ENCODE assay signal across 28 cellular contexts in genomic region chr6:2716926-2717700, GRCh38.
"Had no signal": no experiment of that assay in that cellular context is flagged by ENCODE, and none has a peak within 500 bp of the region (broad histone marks: within the 10 kb centered on the region; RNA-seq: fewer than 3 reads in every experiment).

No MANE protein-coding gene starts in this region.

- H3K4me3 Mint-ChIP-seq: activated CD4-positive, alpha-beta memory T cell treated with anti-CD3 and anti-CD28 coated beads for 36 hours; activated CD4-positive, alpha-beta T cell treated with anti-CD3 and anti-CD28 coated beads for 36 hours; activated CD4-positive, alpha-beta T cell treated with anti-CD3 and anti-CD28 coated beads, Interleukin-2, amount 10 ng/mL, durations not matched to agents 24 days and 14 days; activated CD8-positive, alpha-beta memory T cell treated with anti-CD3 and anti-CD28 coated beads, Interleukin-2, amount 10 ng/mL, durations not matched to agents 7 days and 5 days; activated CD8-positive, alpha-beta T cell treated with anti-CD3 and anti-CD28 coated beads, Interleukin-2, amount 10 ng/mL, durations not matched to agents 7 days and 5 days; activated naive CD8-positive, alpha-beta T cell; activated T-helper 1 cell treated with anti-CD3 and anti-CD28 coated beads, Interleukin-12 subunit alpha, Interleukin-12 subunit beta, Interleukin-2, Interleukin-4 antibody, amounts not matched to agents 30 ng/mL and 10 ng/mL and 1 ng/mL, durations not matched to agents 14 hours and 24 hours and 36 hours; central memory CD8-positive, alpha-beta T cell; effector memory CD8-positive, alpha-beta T cell had no signal

- H3K36me3 Mint-ChIP-seq: activated CD4-positive, alpha-beta memory T cell treated with anti-CD3 and anti-CD28 coated beads for 36 hours; activated CD8-positive, alpha-beta memory T cell treated with anti-CD3 and anti-CD28 coated beads, Interleukin-2, amount 10 ng/mL, durations not matched to agents 7 days and 5 days had no signal

- H3K9me3 Mint-ChIP-seq: central memory CD8-positive, alpha-beta T cell; effector memory CD8-positive, alpha-beta T cell had no signal

- H3K27me3 Mint-ChIP-seq: activated naive CD8-positive, alpha-beta T cell had no signal

- H3K27me3 ChIP-seq: brain microvascular endothelial cell, heart left ventricle had no signal

- H3K27ac ChIP-seq: brain microvascular endothelial cell, epithelial cell of prostate, heart left ventricle had no signal

- H3K4me1 Mint-ChIP-seq: activated CD4-positive, alpha-beta T cell treated with anti-CD3 and anti-CD28 coated beads, Interleukin-2, amount 10 ng/mL, durations not matched to agents 24 days and 14 days; activated CD8-positive, alpha-beta memory T cell treated with anti-CD3 and anti-CD28 coated beads, Interleukin-2, amount 10 ng/mL, durations not matched to agents 7 days and 5 days; central memory CD8-positive, alpha-beta T cell had no signal

- H3K4me3 ChIP-seq: heart left ventricle had no signal

- DNase-seq: activated CD4-positive, alpha-beta memory T cell treated with anti-CD3 and anti-CD28 coated beads for 36 hours; activated CD4-positive, alpha-beta T cell treated with anti-CD3 and anti-CD28 coated beads for 36 hours; activated CD4-positive, alpha-beta T cell treated with anti-CD3 and anti-CD28 coated beads, Interleukin-2, amount 10 ng/mL, durations not matched to agents 24 days and 14 days; activated CD4-positive, CD25-positive, alpha-beta regulatory T cell; activated CD4-positive, CD25-positive, alpha-beta regulatory T cell treated with anti-CD3 and anti-CD28 coated beads, Interleukin-2, amount 50 U/mL, for 72 hours; activated CD8-positive, alpha-beta memory T cell treated with anti-CD3 and anti-CD28 coated beads, Interleukin-2, amount 10 ng/mL, durations not matched to agents 7 days and 5 days; activated CD8-positive, alpha-beta memory T cell treated with anti-CD3 and anti-CD28 coated beads, Interleukin-2, amount 50 U/mL, for 4 hours; activated CD8-positive, alpha-beta T cell treated with anti-CD3 and anti-CD28 coated beads, Interleukin-2, amount 10 ng/mL, durations not matched to agents 7 days and 5 days; activated gamma-delta T cell; activated naive CD4-positive, alpha-beta T cell treated with anti-CD3 and anti-CD28 coated beads, Interleukin-2, amount 50 U/mL, for 16 hours; activated naive CD4-positive, alpha-beta T cell treated with Interleukin-2 at 50 U/mL for 16 hours; activated T-cell treated with anti-CD3 and anti-CD28 coated beads, Interleukin-2, amount 50 U/mL, for 1 hour; activated T-cell treated with anti-CD3 and anti-CD28 coated beads, Interleukin-2, amount 50 U/mL, for 48 hours; amniotic stem cell; anterior cingulate cortex; brain microvascular endothelial cell; cortex of kidney; dermis blood vessel endothelial cell; effector CD4-positive, alpha-beta T cell; effector memory CD8-positive, alpha-beta T cell; foreskin fibroblast; glutamatergic neuron; heart left ventricle; T-helper 2 cell had no signal

- ATAC-seq: activated CD4-positive, alpha-beta T cell treated with anti-CD3 and anti-CD28 coated beads for 36 hours; activated CD8-positive, alpha-beta memory T cell treated with anti-CD3 and anti-CD28 coated beads, Interleukin-2, amount 10 ng/mL, durations not matched to agents 7 days and 5 days; activated CD8-positive, alpha-beta T cell treated with anti-CD3 and anti-CD28 coated beads, Interleukin-2, amount 10 ng/mL, durations not matched to agents 7 days and 5 days; effector memory CD8-positive, alpha-beta T cell; heart left ventricle had no signal

- H3K27ac Mint-ChIP-seq: activated CD4-positive, alpha-beta memory T cell treated with anti-CD3 and anti-CD28 coated beads for 36 hours; activated CD4-positive, alpha-beta T cell treated with anti-CD3 and anti-CD28 coated beads for 36 hours; activated CD4-positive, alpha-beta T cell treated with anti-CD3 and anti-CD28 coated beads, Interleukin-2, amount 10 ng/mL, durations not matched to agents 24 days and 14 days; activated CD8-positive, alpha-beta memory T cell treated with anti-CD3 and anti-CD28 coated beads, Interleukin-2, amount 10 ng/mL, durations not matched to agents 7 days and 5 days; activated CD8-positive, alpha-beta T cell treated with anti-CD3 and anti-CD28 coated beads, Interleukin-2, amount 10 ng/mL, durations not matched to agents 7 days and 5 days; activated naive CD8-positive, alpha-beta T cell; activated T-helper 1 cell treated with anti-CD3 and anti-CD28 coated beads, Interleukin-12 subunit alpha, Interleukin-12 subunit beta, Interleukin-2, Interleukin-4 antibody, amounts not matched to agents 30 ng/mL and 10 ng/mL and 1 ng/mL, durations not matched to agents 14 hours and 24 hours and 36 hours; effector memory CD8-positive, alpha-beta T cell had no signal

- H3K36me3 ChIP-seq: brain microvascular endothelial cell, heart left ventricle had no signal
